ENCODE assay signal across 8 cellular contexts in the genomic region with DNA sequence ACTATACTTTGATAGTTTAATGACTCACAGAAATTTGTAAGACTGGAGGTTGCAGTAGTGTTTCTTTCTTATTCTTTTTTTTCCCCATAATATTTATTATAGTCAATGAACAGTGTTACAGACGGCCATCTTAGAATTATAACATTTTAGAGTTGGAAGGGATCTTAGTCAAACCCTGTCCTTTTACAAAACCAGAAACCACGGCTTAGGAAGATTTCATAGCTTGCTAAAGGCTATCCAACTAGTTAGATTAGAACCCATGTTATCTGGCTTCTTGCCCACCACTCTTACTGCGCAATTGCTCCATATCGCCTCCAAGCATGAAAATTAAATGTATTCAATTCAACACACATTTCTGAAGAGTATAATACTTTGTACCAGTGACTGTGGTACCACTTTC. TPM values are rescaled to one million over a fixed set of nuclear protein-coding genes. Genes with fewer than 3 reads are reported as not detected.
DNase-seq lines count a peak whose midpoint lies in the region; ATAC-seq, FAIRE-seq and TF ChIP-seq lines count a peak whose summit lies in the region.

No MANE protein-coding gene starts in this region.

- H3K27me3 Mint-ChIP-seq in Calu3 (ENCODE audit: unreplicated experiment) = no peaks in the 10 kb centered on the region

- H3K4me3 Mint-ChIP-seq in Calu3 (ENCODE audit: low read depth, unreplicated experiment) = peak overlapping the region; percentile 73

- no peak for TF ChIP-seq EP300 in GM12878 (IDR thresholded peaks at IDR 0.05; ENCODE audit: borderline replicate concordance in 1 of 2, control insufficient read depth in 1 of 2, low read depth in 2 of 2, low read length in 2 of 2)

- no peak for TF ChIP-seq POLR2A in GM12878 (IDR thresholded peaks at IDR 0.05; ENCODE audit: low read depth, low read length)
- no peak for TF ChIP-seq POLR2A in right lobe of liver (IDR thresholded peaks at IDR 0.05)

- H3K4me2 ChIP-seq in GM12878 (ENCODE audit: control insufficient read depth, insufficient read depth) = peak overlapping the region; percentile 50

- intact Hi-C loops in Calu3 (cut with micrococcal nuclease; ENCODE audit: unreplicated experiment) = no loop called here
- intact Hi-C loops in GM12878 (cut with micrococcal nuclease; ENCODE audit: unreplicated experiment) = no loop called here
- intact Hi-C loops in right lobe of liver (cut with DNase I) = no loop called here
- intact Hi-C loops in upper lobe of right lung (cut with DNase I) = no loop called here

- SMC1A ChIA-PET in GM12878 (lab: Charles Lee; ENCODE audit: uncharacterized antibody, unreplicated experiment) = interaction anchor here (1.0 to 1.5 kb wide), 3 partner anchors 8 to 27 kb away, joined by 3 to 7 read pairs (median 4); no protein-coding TSS in a partner anchor

- BruUV-seq in Calu3 (replicated peaks; lab: Mats Ljungman, UMichigan) (no TSS peak), GM12878 (replicated peaks; lab: Mats Ljungman, UMichigan) (no TSS peak)

- no peak for TF ChIP-seq CTCF in Calu3 (IDR thresholded peaks at IDR 0.05; ENCODE audit: unreplicated experiment)
- no peak for TF ChIP-seq CTCF in GM12878 (IDR thresholded peaks at IDR 0.05 in 2 of 3, conservative IDR thresholded peaks at IDR 0.05 in 1 of 3; ENCODE audit: control insufficient read depth in 2 of 3, extremely low read depth in 1 of 3, insufficient read depth in 1 of 3, low read depth in 3 of 3, low read length in 3 of 3)
- no peak for TF ChIP-seq CTCF in right lobe of liver (IDR thresholded peaks at IDR 0.05)
- TF ChIP-seq CTCF in upper lobe of right lung (IDR thresholded peaks at IDR 0.05) = no peak

- ATAC-seq in GM12878 (no peak; the same call in 2 of the 3 replicates), right lobe of liver (no peak), upper lobe of right lung (no peak), HG03354 (IDR thresholded peaks at IDR 0.05; ENCODE audit: poor library complexity, severe bottlenecking, unreplicated experiment) (no peak), GM21576 (IDR thresholded peaks at IDR 0.05; ENCODE audit: unreplicated experiment) (no peak), GM18861 (IDR thresholded peaks at IDR 0.05; ENCODE audit: unreplicated experiment) (no peak)

- CTCF ChIA-PET in Calu3 (lab: Charles Lee) (interaction anchor here (0.5 to 1.5 kb wide), 2 partner anchors 28 to 116 kb away, joined by 3 to 4 read pairs; no protein-coding TSS in a partner anchor), GM12878 (lab: Yijun Ruan, JAX) (interaction anchor here (1.8 kb wide), 1 partner anchor 24 kb away, joined by 4 read pairs; no protein-coding TSS in a partner anchor)

- RAD21 ChIA-PET in GM12878 (lab: Charles Lee; ENCODE audit: unreplicated experiment) = interaction anchor here (1.0 to 1.5 kb wide), 2 partner anchors 8 to 17 kb away, joined by 5 to 6 read pairs; no protein-coding TSS in a partner anchor

- H3K27me3 ChIP-seq in GM12878 (replicated peaks in 1 of 2; ENCODE audit: control insufficient read depth in 2 of 2, insufficient read depth in 2 of 2, low read length in 1 of 2) (no peaks in the 10 kb centered on the region), right lobe of liver (no peaks in the 10 kb centered on the region), upper lobe of right lung (no peaks in the 10 kb centered on the region)

- H3K4me1 Mint-ChIP-seq in Calu3 (ENCODE audit: low read depth, unreplicated experiment) = peaks cover 18% of the 10 kb centered on the region

- in situ Hi-C loops in GM12878 (cut with MboI) = no loop called here

- H3K27ac ChIP-seq in GM12878 (ENCODE audit: control insufficient read depth, insufficient read depth) (peak overlapping the region; percentile 88), right lobe of liver (peak overlapping the region; percentile 84 to 93 (median 93)), upper lobe of right lung (peak overlapping the region; percentile 95)

- DNase-seq in Calu3 = no peak
- DNase-seq in NAMALWA (ENCODE audit: low spot score) = peak; percentile 36
- DNase-seq in GM12878 (ENCODE audit: low read depth, low spot score) = no peak
- no peak for DNase-seq in right lobe of liver
- DNase-seq in upper lobe of right lung = no peak

- H3K27ac Mint-ChIP-seq in Calu3 (ENCODE audit: unreplicated experiment) = peak overlapping the region; percentile 86

- no peak for FAIRE-seq in GM12878 (lab: Jason Lieb, UNC)

- H3K9me3 ChIP-seq in GM12878 (replicated peaks; ENCODE audit: control insufficient read depth, insufficient read depth, low read length) (no peaks in the 10 kb centered on the region), right lobe of liver (no peaks in the 10 kb centered on the region), upper lobe of right lung (no peaks in the 10 kb centered on the region)

- H3K4me1 ChIP-seq in GM12878 (ENCODE audit: control insufficient read depth, insufficient read depth, low read length) = no peaks in the 10 kb centered on the region; the same call in 1 of the 2 replicates
- H3K4me1 ChIP-seq in right lobe of liver = no peaks in the 10 kb centered on the region
- H3K4me1 ChIP-seq in upper lobe of right lung = no peaks in the 10 kb centered on the region

- POLR2A ChIA-PET in GM12878 (lab: Charles Lee) = interaction anchor here (1.1 to 1.2 kb wide), 2 partner anchors 12 to 149 kb away, joined by 3 to 5 read pairs; no protein-coding TSS in a partner anchor

- H2AFZ ChIP-seq in GM12878 (ENCODE audit: control insufficient read depth, low read depth, low read length) = no peak overlapping the region

- H3K36me3 Mint-ChIP-seq in Calu3 (ENCODE audit: insufficient read depth, unreplicated experiment) = peaks cover 43% of the 10 kb centered on the region

- H3K4me3 ChIP-seq in GM12878 (peak overlapping the region; percentile 84), right lobe of liver (peak overlapping the region; percentile 51 to 67 (median 63)), upper lobe of right lung (peak overlapping the region; percentile 62)

- no peaks in the 10 kb centered on the region for H3K36me3 ChIP-seq in GM12878 (ENCODE audit: control insufficient read depth in 2 of 2, insufficient read depth in 2 of 2, low read length in 1 of 2)
- no peaks in the 10 kb centered on the region for H3K36me3 ChIP-seq in right lobe of liver
- H3K36me3 ChIP-seq in upper lobe of right lung = no peaks in the 10 kb centered on the region

- H3K79me2 ChIP-seq in GM12878 (ENCODE audit: control insufficient read depth, insufficient read depth, low read length) = peaks cover 28% of the 10 kb centered on the region

- TF ChIP-seq RAD21 in GM12878 (IDR thresholded peaks at IDR 0.05; ENCODE audit: insufficient read depth, low read depth, low read length) = no peak

- peak overlapping the region; percentile 69 for H3K9ac ChIP-seq in GM12878 (ENCODE audit: control insufficient read depth, insufficient read depth, low read length)

- no peaks in the 10 kb centered on the region for H4K20me1 ChIP-seq in GM12878 (ENCODE audit: control insufficient read depth, insufficient read depth)

- WGBS in GM12878 (ENCODE audit: insufficient coverage, insufficient replicate concordance, low lambda C conversion rate, missing lambda C conversion rate) = 19% methylated on average over 4 of the region's 4 CpGs
- WGBS in right lobe of liver (ENCODE audit: insufficient coverage, low coverage, low lambda C conversion rate, missing lambda C conversion rate) = 37% methylated on average over 4 of the region's 4 CpGs

- no peaks in the 10 kb centered on the region for H3K9me3 Mint-ChIP-seq in Calu3 (ENCODE audit: low read depth, unreplicated experiment)

TF ChIP-seq in GM12878, 131 proteins besides CTCF, POLR2A, EP300 and RAD21 (continues in another document):
- TF ChIP-seq MTA2 (IDR thresholded peaks at IDR 0.05; ENCODE audit: low read depth) (no peak), NRF1 (conservative IDR thresholded peaks at IDR 0.05; ENCODE audit: low read depth, low read length) (no peak), SMAD1 (IDR thresholded peaks at IDR 0.05; ENCODE audit: low read depth, partially characterized antibody) (no peak), CBX5 (IDR thresholded peaks at IDR 0.05; ENCODE audit: low read depth) (no peak), SMARCA5 (IDR thresholded peaks at IDR 0.05) (no peak)
- TF ChIP-seq, protein P1, sequence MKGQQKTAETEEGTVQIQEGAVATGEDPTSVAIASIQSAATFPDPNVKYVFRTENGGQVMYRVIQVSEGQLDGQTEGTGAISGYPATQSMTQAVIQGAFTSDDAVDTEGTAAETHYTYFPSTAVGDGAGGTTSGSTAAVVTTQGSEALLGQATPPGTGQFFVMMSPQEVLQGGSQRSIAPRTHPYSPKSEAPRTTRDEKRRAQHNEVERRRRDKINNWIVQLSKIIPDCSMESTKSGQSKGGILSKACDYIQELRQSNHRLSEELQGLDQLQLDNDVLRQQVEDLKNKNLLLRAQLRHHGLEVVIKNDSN (IDR thresholded peaks at IDR 0.05; ENCODE audit: borderline replicate concordance, extremely low read length, insufficient read depth, low read depth, low read length) = no peak

RNA-seq across cellular contexts. Expression of gene XIAP, which starts 1.1 kb away (rescaled TPM):
- total RNA-seq in Calu3 (2022) (62.8 and 75.0 TPM in 2 replicates), GM12878 (2014; rRNA removed) (13.2 and 16.9 TPM in 2 replicates), GM12878 (2014; rRNA removed; fragmentation: Illumina TruSeq; extraction: Trizol) (19.6 and 21.1 TPM in 2 replicates), GM12878 (2021) (17.7 and 20.8 TPM in 2 replicates), right lobe of liver (10 to 100 TPM; 15.4 to 28.0 (median 24.7) TPM), upper lobe of right lung (58.2 TPM)
- total RNA-seq in GM12878 (2013; cell fraction: nucleolus; rRNA removed) = 43.2 and 47.7 TPM in 2 replicates
- polyA plus RNA-seq in GM12878 (2011; ENCODE audit: low read depth) = 3.5 TPM
- polyA plus RNA-seq in GM12878 (2011; rRNA removed) (17.0 and 27.2 TPM in 2 replicates), GM12878 (2014; fragmentation: Illumina TruSeq; extraction: Trizol) (12.1 and 15.8 TPM in 2 replicates), GM12878 (2014; fragmentation: Nextera tagmentation; extraction: Ambion mirVana) (1 to 10 TPM; 3.3 to 6.2 TPM), GM12878 (2014; rRNA removed) (11.7 and 18.4 TPM in 2 replicates), GM12878 (2016; fragmentation: Nextera tagmentation; extraction: Ambion mirVana) (1 to 10 TPM; 6.8 to 8.4 TPM)
- polyA plus RNA-seq in GM12878 (2011; cell fraction: cytosol; rRNA removed) = 6.3 and 7.1 TPM in 2 replicates
- 3.9 and 5.8 TPM in 2 replicates for polyA plus RNA-seq in GM12878 (2011; cell fraction: nucleus; rRNA removed)
- polyA plus RNA-seq in GM12878 (2012) = 6.8 and 8.9 TPM in 2 replicates
- 4.4 and 12.1 TPM in 2 replicates for polyA minus RNA-seq in GM12878 (2011; rRNA and poly(A)+ RNA removed)
- polyA minus RNA-seq in GM12878 (2011; cell fraction: cytosol; rRNA and poly(A)+ RNA removed) = 4.7 and 5.2 TPM in 2 replicates
- 3.5 and 6.2 TPM in 2 replicates for polyA minus RNA-seq in GM12878 (2011; cell fraction: nucleus; rRNA and poly(A)+ RNA removed)
